ENCODE assay signal across 8 cellular contexts in the genomic region with DNA sequence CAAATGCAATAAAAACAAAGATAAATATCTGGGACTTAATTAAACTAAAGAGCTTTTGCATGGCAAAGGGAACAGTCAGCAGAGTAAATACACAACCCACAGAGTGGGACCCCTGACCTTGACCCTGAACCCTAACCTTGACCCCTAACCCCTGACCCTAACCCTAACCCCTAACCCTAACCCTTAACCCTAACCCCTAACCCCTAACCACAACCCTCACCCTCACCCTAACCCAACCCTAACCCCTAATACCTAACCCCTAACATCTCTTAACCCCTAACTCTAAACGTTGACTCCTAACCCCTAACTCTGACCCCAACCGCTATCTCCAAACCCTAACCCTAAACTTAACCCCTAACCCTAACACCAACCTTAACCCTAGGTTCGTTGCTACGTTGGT.
DNase-seq lines count a peak whose midpoint lies in the region; ATAC-seq, FAIRE-seq and TF ChIP-seq lines count a peak whose summit lies in the region.
"Not testable (repeated sequence)": the region's sequence is repeated elsewhere in the genome, so short reads cannot be mapped to it uniquely, and the experiment has no call there.

No MANE protein-coding gene starts in this region.

- not testable (repeated sequence) for H3K9me3 ChIP-seq in A673 (ENCODE audit: low read depth, low read length, poor library complexity, severe bottlenecking); HEK293 (ENCODE audit: control insufficient read depth, insufficient read depth, low read depth, low read length); PC-9 (ENCODE audit: insufficient read depth, low read depth); K562 (replicated peaks; ENCODE audit: control insufficient read depth, insufficient read depth, low read depth, low read length); endocrine pancreas (ENCODE audit: control insufficient read depth, low read length); hepatocyte (ENCODE audit: low read depth); neural progenitor cell (ENCODE audit: low read depth)

- H3K27ac Mint-ChIP-seq in mesothelial cell of epicardium, neural progenitor cell: not testable (repeated sequence)

- not testable (repeated sequence) for BruUV-seq in A673 (replicated peaks; lab: Mats Ljungman, UMichigan); PC-9 (replicated peaks; lab: Mats Ljungman, UMichigan); K562 (replicated peaks; lab: Mats Ljungman, UMichigan)

- intact Hi-C loops in A673 (cut with micrococcal nuclease; ENCODE audit: unreplicated experiment) = loop anchor here (10.0 kb wide), 1 partner anchor 1493 kb away; no protein-coding TSS in a partner anchor
- intact Hi-C loops in PC-9 (cut with micrococcal nuclease; ENCODE audit: unreplicated experiment) = loop anchor here (2.0 kb wide), 1 partner anchor 65 kb away; the partner anchor contains the start of gene GPR39
- intact Hi-C loops in K562 (cut with micrococcal nuclease) = not testable (repeated sequence)

- POLR2A ChIA-PET in A673 (lab: Charles Lee; ENCODE audit: low non-redundant PET); HEK293 (lab: Yijun Ruan, JAX); PC-9 (lab: Charles Lee; ENCODE audit: unreplicated experiment); K562 (lab: Yijun Ruan, JAX): not testable (repeated sequence)

- DNase-seq in A673 (ENCODE audit: low spot score); PC-9; K562 (ENCODE audit: extremely low read depth in 1 of 4, low spot score in 3 of 4); hepatocyte (ENCODE audit: low spot score); mesothelial cell of epicardium (ENCODE audit: low spot score in 2 of 2, unreplicated experiment in 2 of 2); neural progenitor cell (ENCODE audit: low spot score): not testable (repeated sequence)

- not testable (repeated sequence) for H3K36me3 Mint-ChIP-seq in mesothelial cell of epicardium, neural progenitor cell

- not testable (repeated sequence) for H3K9ac ChIP-seq in K562 (ENCODE audit: insufficient read depth in 1 of 2, low read depth in 2 of 2, low read length in 2 of 2); endocrine pancreas (ENCODE audit: control insufficient read depth, insufficient read depth, low read length); neural progenitor cell

- ATAC-seq in K562 = not testable (repeated sequence)

- H3K27me3 ChIP-seq in A673 (replicated peaks; ENCODE audit: insufficient read depth, low read depth, low read length, poor library complexity); PC-9 (ENCODE audit: insufficient read depth, low read depth); K562 (ENCODE audit: control insufficient read depth in 2 of 2, insufficient read depth in 2 of 2, low read length in 2 of 2); endocrine pancreas (ENCODE audit: control insufficient read depth, insufficient read depth, low read length); hepatocyte; neural progenitor cell: not testable (repeated sequence)

- H3K4me1 Mint-ChIP-seq in mesothelial cell of epicardium = peaks cover 14% of the 10 kb centered on the region
- not testable (repeated sequence) for H3K4me1 Mint-ChIP-seq in neural progenitor cell

- not testable (repeated sequence) for H3K9me2 ChIP-seq in PC-9 (ENCODE audit: insufficient read depth); hepatocyte (replicated peaks; ENCODE audit: insufficient read depth)

- not testable (repeated sequence) for TF ChIP-seq POLR2A in K562 (conservative IDR thresholded peaks at IDR 0.05)

- CTCF ChIA-PET in A673 (lab: Charles Lee); HEK293 (lab: Yijun Ruan, JAX); PC-9 (lab: Charles Lee); K562 (lab: Yijun Ruan, JAX; ENCODE audit: low intra/inter-chr PET ratio): not testable (repeated sequence)

- H4K20me1 ChIP-seq in PC-9 (ENCODE audit: insufficient read depth); K562 (replicated peaks; ENCODE audit: control insufficient read depth, insufficient read depth, low read length); hepatocyte (ENCODE audit: insufficient read depth, poor library complexity, severe bottlenecking); neural progenitor cell (ENCODE audit: low read depth): not testable (repeated sequence)

- not testable (repeated sequence) for TF ChIP-seq EP300 in K562 (IDR thresholded peaks at IDR 0.05; ENCODE audit: low read length)

- not testable (repeated sequence) for H3K36me3 ChIP-seq in A673 (ENCODE audit: insufficient read depth, low read length, poor library complexity, severe bottlenecking); HEK293 (ENCODE audit: control insufficient read depth in 2 of 2, insufficient read depth in 1 of 2, low read length in 2 of 2); PC-9 (ENCODE audit: low read depth); K562 (ENCODE audit: control insufficient read depth, insufficient read depth, low read length); endocrine pancreas (ENCODE audit: control insufficient read depth, insufficient read depth, low read length); hepatocyte (replicated peaks; ENCODE audit: insufficient read depth, low read depth); neural progenitor cell

- not testable (repeated sequence) for H3K4me1 ChIP-seq in A673 (ENCODE audit: insufficient read depth, low read length, poor library complexity, severe bottlenecking); HEK293 (ENCODE audit: control insufficient read depth, insufficient read depth, low read length); PC-9 (replicated peaks; ENCODE audit: insufficient read depth); K562 (replicated peaks in 1 of 2; ENCODE audit: control insufficient read depth in 2 of 2, insufficient read depth in 2 of 2, low read length in 2 of 2); endocrine pancreas (ENCODE audit: control insufficient read depth, insufficient read depth, low read length); hepatocyte (ENCODE audit: insufficient read depth); neural progenitor cell

- H3K9me3 Mint-ChIP-seq in mesothelial cell of epicardium, neural progenitor cell: not testable (repeated sequence)

- WGBS in K562 (ENCODE audit: insufficient coverage, low coverage, missing lambda C conversion rate) = 0% methylated on average over 4 of the region's 4 CpGs
- 66% methylated on average over 4 of the region's 4 CpGs for WGBS in hepatocyte (ENCODE audit: low lambda C conversion rate, missing lambda C conversion rate)

- H3F3A ChIP-seq in PC-9 (ENCODE audit: insufficient read depth, low read depth); neural progenitor cell (ENCODE audit: low read depth): not testable (repeated sequence)

- in situ Hi-C loops in K562 (cut with MboI) = not testable (repeated sequence)

- H3K27me3 Mint-ChIP-seq in mesothelial cell of epicardium (ENCODE audit: low read depth) = peaks cover 39% of the 10 kb centered on the region
- H3K27me3 Mint-ChIP-seq in neural progenitor cell (ENCODE audit: insufficient read depth, low read depth) = not testable (repeated sequence)

- peak overlapping the region; percentile 67 for H3K4me3 Mint-ChIP-seq in mesothelial cell of epicardium
- peak overlapping the region; percentile 81 for H3K4me3 Mint-ChIP-seq in neural progenitor cell

- not testable (repeated sequence) for FAIRE-seq in K562 (lab: Jason Lieb, UNC)

- H3K79me2 ChIP-seq in PC-9 (ENCODE audit: low read depth); K562 (ENCODE audit: control insufficient read depth, insufficient read depth, low read length); hepatocyte; neural progenitor cell (ENCODE audit: low read depth): not testable (repeated sequence)

- H2AFZ ChIP-seq in PC-9 (peak overlapping the region; percentile 8; the same call in 1 of the 2 replicates), hepatocyte (peak overlapping the region; percentile 35)
- not testable (repeated sequence) for H2AFZ ChIP-seq in K562 (ENCODE audit: low read depth, low read length); neural progenitor cell (replicated peaks)

- not testable (repeated sequence) for TF ChIP-seq RAD21 in K562 (CRISPR knock-in tag; conservative IDR thresholded peaks at IDR 0.05 in 1 of 2, IDR thresholded peaks at IDR 0.05 in 1 of 2)

- H3K27ac ChIP-seq in A673 (ENCODE audit: low read depth, low read length, poor library complexity, severe bottlenecking); HEK293 (ENCODE audit: extremely low read depth, low read depth, low read length); PC-9; K562 (ENCODE audit: extremely low read depth, low read depth, low read length); hepatocyte; neural progenitor cell: not testable (repeated sequence)

- peak overlapping the region; percentile 49 for H3K4me3 ChIP-seq in A673 (ENCODE audit: low read depth, low read length, poor library complexity, severe bottlenecking)
- H3K4me3 ChIP-seq in HEK293 (ENCODE audit: low read depth, low read length); PC-9; K562; hepatocyte: not testable (repeated sequence)
- peak overlapping the region; percentile 29 for H3K4me3 ChIP-seq in endocrine pancreas (ENCODE audit: control insufficient read depth, insufficient read depth, low read length)
- H3K4me3 ChIP-seq in neural progenitor cell = peak overlapping the region; percentile 51

- H3K9me1 ChIP-seq in K562 (ENCODE audit: control insufficient read depth, insufficient read depth, low read length) = not testable (repeated sequence)

- not testable (repeated sequence) for TF ChIP-seq CTCF in A673 (conservative IDR thresholded peaks at IDR 0.05; ENCODE audit: low read depth, low read length); HEK293 (tag by site-specific recombination; IDR thresholded peaks at IDR 0.05); PC-9 (conservative IDR thresholded peaks at IDR 0.05); K562 (IDR thresholded peaks at IDR 0.05 in 2 of 3, conservative IDR thresholded peaks at IDR 0.05 in 1 of 3; ENCODE audit: insufficient read depth in 2 of 3, low read depth in 1 of 3, low read length in 3 of 3); hepatocyte (IDR thresholded peaks at IDR 0.05; ENCODE audit: poor library complexity); mesothelial cell of epicardium (IDR thresholded peaks at IDR 0.05; ENCODE audit: unreplicated experiment); neural progenitor cell (IDR thresholded peaks at IDR 0.05)

- H3K4me2 ChIP-seq in PC-9 (peak overlapping the region; percentile 77; the same call in 1 of the 2 replicates), hepatocyte (peak overlapping the region; percentile 96), neural progenitor cell (peak overlapping the region; percentile 66)
- H3K4me2 ChIP-seq in K562 (ENCODE audit: insufficient read depth, low read length) = not testable (repeated sequence)
